In the genomic region with DNA sequence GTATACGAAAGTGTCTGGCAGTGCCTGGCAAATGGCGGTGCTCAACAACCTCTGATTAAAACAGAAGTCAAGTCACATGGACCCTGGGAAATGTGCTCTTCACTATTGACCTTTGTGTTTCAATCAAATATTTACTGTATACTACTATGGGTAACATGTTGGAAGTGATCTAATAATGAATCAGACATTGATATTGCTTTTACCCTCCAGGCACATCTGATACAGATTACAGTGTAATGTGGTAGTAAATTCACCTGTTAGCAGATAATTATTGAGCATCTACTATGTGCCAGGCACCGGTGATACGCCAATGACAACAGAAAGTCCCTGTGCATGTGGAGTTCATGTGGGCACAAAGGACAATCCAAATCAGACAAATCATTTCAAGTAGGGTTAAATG, we compare ENCODE assay signal across 24 cellular contexts.
"Had no signal": no experiment of that assay in that cellular context is flagged by ENCODE, and none has a peak within 500 bp of the region (broad histone marks: within the 10 kb centered on the region; RNA-seq: fewer than 3 reads in every experiment).

No MANE protein-coding gene starts in this region.

- H3K27me3 ChIP-seq: ovary, sigmoid colon, testis, tibial artery, upper lobe of left lung had no signal

- H3K4me1 ChIP-seq: lower lobe of right lung, psoas muscle, sigmoid colon, testis, tibial artery, upper lobe of left lung had no signal

- H3K36me3 ChIP-seq: lower lobe of right lung, ovary, sigmoid colon, tibial artery, upper lobe of left lung had no signal

- DNase-seq: dermis blood vessel endothelial cell; hypothalamus; immature natural killer cell; islet precursor cell; left ventricle myocardium superior; lower lobe of right lung; natural killer cell; occipital lobe; ovary; posterior cingulate gyrus; psoas muscle; right cardiac atrium; sigmoid colon; stimulated activated CD4-positive, alpha-beta T cell treated with anti-CD3 and anti-CD28 coated beads, Interleukin-2, amount 100 ng/mL, for 24 hours; stimulated activated CD4-positive, alpha-beta T cell treated with anti-CD3 and anti-CD28 coated beads, Interleukin-4, amount 100 ng/mL, for 24 hours; stimulated activated naive CD4-positive, alpha-beta T cell treated with Interleukin-2 at 50 U/mL for 16 hours; substantia nigra; testis; tibial artery; upper lobe of left lung had no signal

- H3K27ac ChIP-seq: coronary artery, epithelial cell of prostate, lower lobe of right lung, ovary, psoas muscle, sigmoid colon, testis, tibial artery, upper lobe of left lung had no signal

- ATAC-seq: esophagus mucosa; left ventricle myocardium superior; lower lobe of right lung; natural killer cell; psoas muscle; right cardiac atrium; stimulated activated effector memory CD8-positive, alpha-beta T cell treated with anti-CD3 and anti-CD28 coated beads, Interleukin-12 subunit alpha, Interleukin-12 subunit beta, amount 100 ng/mL, for 72 hours had no signal

- H3K4me3 ChIP-seq: coronary artery, lower lobe of right lung, ovary, psoas muscle, sigmoid colon, testis, tibial artery, upper lobe of left lung had no signal

- H3K9me3 ChIP-seq: lower lobe of right lung, ovary, psoas muscle, sigmoid colon, testis, tibial artery, upper lobe of left lung had no signal
